Comparison of ENCODE assay signal across 8 cellular contexts in genomic region chr4:11720292-11720691, GRCh38.
DNase-seq lines count a peak whose midpoint lies in the region; ATAC-seq and TF ChIP-seq lines count a peak whose summit lies in the region.

No MANE protein-coding gene starts in this region.

- no peaks in the 10 kb centered on the region for H3K79me2 ChIP-seq in DND-41 (ENCODE audit: insufficient read depth, low read length)

- no peak overlapping the region for H3K27ac Mint-ChIP-seq in HFFc6
- H3K27ac Mint-ChIP-seq in effector memory CD8-positive, alpha-beta T cell, result no peak overlapping the region

- H3K27me3 ChIP-seq in DND-41 (ENCODE audit: insufficient read depth, low read length, poor library complexity), result no peaks in the 10 kb centered on the region
- no peaks in the 10 kb centered on the region for H3K27me3 ChIP-seq in left ventricle myocardium inferior (ENCODE audit: low read depth)
- H3K27me3 ChIP-seq in tibial nerve, result no peaks in the 10 kb centered on the region

- TF ChIP-seq CTCF in DND-41 (IDR thresholded peaks at IDR 0.05; ENCODE audit: borderline replicate concordance, extremely low read depth, low read length, poor library complexity, severe bottlenecking) (peak; percentile 40), HFFc6 (IDR thresholded peaks at IDR 0.05) (peak; percentile 81), left ventricle myocardium inferior (IDR thresholded peaks at IDR 0.05; ENCODE audit: borderline replicate concordance) (peak; percentile 84), tibial nerve (IDR thresholded peaks at IDR 0.05) (peak; percentile 41 to 72 (median 57))

- no peaks in the 10 kb centered on the region; the same call in 1 of the 2 replicates for H3K27me3 Mint-ChIP-seq in HFFc6 (ENCODE audit: insufficient read depth)
- no peaks in the 10 kb centered on the region for H3K27me3 Mint-ChIP-seq in effector memory CD8-positive, alpha-beta T cell

- H3K4me1 Mint-ChIP-seq in HFFc6 (ENCODE audit: low read depth), result no peaks in the 10 kb centered on the region; the same call in 1 of the 2 replicates
- no peaks in the 10 kb centered on the region for H3K4me1 Mint-ChIP-seq in effector memory CD8-positive, alpha-beta T cell (ENCODE audit: low read depth in 2 of 2)

- DNase-seq in DND-41, result no peak
- DNase-seq in HFFc6, result peak; percentile 35
- peak; percentile 34 for DNase-seq in SW480 (ENCODE audit: low spot score)
- DNase-seq in left ventricle myocardium inferior, result no peak
- peak in 1 of 2 donors; percentile 16 for DNase-seq in tibial nerve (ENCODE audit: low spot score in 2 of 2)
- no peak for DNase-seq in effector memory CD8-positive, alpha-beta T cell
- DNase-seq in DMS79 (lab: John Stamatoyannopoulos, UW), result no peak
- no peak for DNase-seq in NCI-H1048 (lab: John Stamatoyannopoulos, UW)

- no peak overlapping the region for H3K4me3 ChIP-seq in DND-41 (ENCODE audit: low read depth in 1 of 2, low read length in 2 of 2)
- H3K4me3 ChIP-seq in left ventricle myocardium inferior, result no peak overlapping the region
- H3K4me3 ChIP-seq in tibial nerve, result no peak overlapping the region

- no peak overlapping the region for H3K4me2 ChIP-seq in DND-41 (ENCODE audit: insufficient read depth, low read length)

- no peaks in the 10 kb centered on the region for H3K9me3 ChIP-seq in DND-41 (ENCODE audit: insufficient read depth, low read length, severe bottlenecking)
- no peaks in the 10 kb centered on the region for H3K9me3 ChIP-seq in left ventricle myocardium inferior (replicated peaks)
- H3K9me3 ChIP-seq in tibial nerve, result peaks cover 0 to 5% (median 1%) of the 10 kb centered on the region in 4 donors

- intact Hi-C loops in left ventricle myocardium inferior (cut with micrococcal nuclease), result no loop called here

- no peak overlapping the region for H3K27ac ChIP-seq in DND-41 (ENCODE audit: low read length)
- H3K27ac ChIP-seq in left ventricle myocardium inferior (replicated peaks), result no peak overlapping the region
- no peak overlapping the region for H3K27ac ChIP-seq in tibial nerve

- H3K36me3 Mint-ChIP-seq in HFFc6 (ENCODE audit: low read depth), result peaks cover 4% of the 10 kb centered on the region; the same call in 1 of the 2 replicates
- H3K36me3 Mint-ChIP-seq in effector memory CD8-positive, alpha-beta T cell (ENCODE audit: insufficient read depth), result no peaks in the 10 kb centered on the region

- no peak for TF ChIP-seq EP300 in tibial nerve (IDR thresholded peaks at IDR 0.05)

- no peak overlapping the region for H2AFZ ChIP-seq in DND-41 (ENCODE audit: low read depth, low read length)

- H3K4me3 Mint-ChIP-seq in HFFc6, result no peak overlapping the region
- H3K4me3 Mint-ChIP-seq in effector memory CD8-positive, alpha-beta T cell, result no peak overlapping the region

- no peak overlapping the region for H3K9ac ChIP-seq in DND-41 (ENCODE audit: low read depth, low read length)

- H3K36me3 ChIP-seq in DND-41 (ENCODE audit: insufficient read depth, low read length), result no peaks in the 10 kb centered on the region
- no peaks in the 10 kb centered on the region for H3K36me3 ChIP-seq in left ventricle myocardium inferior
- H3K36me3 ChIP-seq in tibial nerve, result no peaks in the 10 kb centered on the region

- no peak for ATAC-seq in DND-41 (ENCODE audit: insufficient read depth, low read depth)
- ATAC-seq in effector memory CD8-positive, alpha-beta T cell (replicated peaks), result no peak

- H3K9me3 Mint-ChIP-seq in HFFc6, result peaks cover 4% of the 10 kb centered on the region; the same call in 1 of the 2 replicates
- H3K9me3 Mint-ChIP-seq in effector memory CD8-positive, alpha-beta T cell, result peaks cover 0 to 2% of the 10 kb centered on the region in 2 donors

- no peaks in the 10 kb centered on the region for H3K4me1 ChIP-seq in DND-41 (ENCODE audit: insufficient read depth, low read length)
- H3K4me1 ChIP-seq in left ventricle myocardium inferior, result peaks cover 3% of the 10 kb centered on the region
- H3K4me1 ChIP-seq in tibial nerve, result no peaks in the 10 kb centered on the region

- no peak for TF ChIP-seq POLR2A in tibial nerve (IDR thresholded peaks at IDR 0.05)

- no peaks in the 10 kb centered on the region for H4K20me1 ChIP-seq in DND-41 (ENCODE audit: insufficient read depth, low read length)

- 0% methylated on average over 1 of the region's 1 CpG for WGBS in tibial nerve, 2 donors

Comparison
In these comparisons a context has a peak if more than half of its experiments do, and no peak if none do; other contexts are left out.
1. DNase-seq: peak in HFFc6 (single experiment) and SW480 (single experiment); none in DND-41 (single experiment), left ventricle myocardium inferior (single experiment), effector memory CD8-positive, alpha-beta T cell (0 of 3), DMS79 (single experiment) and NCI-H1048 (single experiment).
2. Peak in every context shown above with its lines, with median percentiles within 50 percentile points of each other: CTCF ChIP-seq.